ENCODE assay signal across 1 cellular context in genomic region chr5:137088175-137088574, GRCh38.
TF ChIP-seq lines count a peak whose summit lies in the region.

No MANE protein-coding gene starts in this region.

TF ChIP-seq in IMR-90, 13 proteins besides CTCF, POLR2A, EP300 and RAD21 (continued from another document):
- no peak for TF ChIP-seq ELK1 (IDR thresholded peaks at IDR 0.05; ENCODE audit: borderline replicate concordance, low read depth, low read length)
